Comparison of ENCODE assay signal across 32 cellular contexts in the genomic region with DNA sequence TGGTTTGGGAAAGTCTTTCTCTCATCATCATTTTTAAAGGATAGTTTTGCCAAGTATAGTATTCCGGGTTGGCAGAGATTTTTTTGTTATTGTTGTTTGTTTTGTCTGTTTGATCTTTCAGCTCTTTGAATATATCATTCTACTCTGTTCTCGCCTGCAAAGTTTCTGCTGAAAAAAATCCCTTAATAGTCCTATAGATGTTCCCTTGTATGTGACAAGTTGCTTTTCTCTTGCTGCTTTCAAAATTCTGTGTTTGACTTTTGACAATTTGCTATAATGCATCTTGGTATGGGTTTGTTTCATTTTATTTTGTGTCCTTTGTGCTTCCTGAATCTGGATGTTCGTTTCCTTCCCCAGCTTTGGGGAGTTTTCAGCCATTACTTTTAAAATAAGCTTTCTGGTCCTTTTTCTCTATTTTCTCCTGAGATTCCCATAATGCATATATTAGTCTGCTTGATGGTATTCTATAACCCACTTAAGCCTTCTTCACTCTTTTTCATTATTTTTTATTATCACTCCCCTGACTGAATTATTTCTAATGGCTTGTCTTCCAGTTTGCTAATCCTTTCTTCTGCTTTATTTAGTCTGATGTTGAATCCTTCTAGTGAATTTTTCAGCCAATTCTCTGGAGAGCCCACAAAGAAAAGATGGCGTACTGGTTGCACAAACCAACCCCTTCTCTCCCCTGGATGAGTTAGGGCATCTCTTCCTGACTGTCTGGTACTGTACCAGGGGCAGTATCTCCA.
"Had no signal": no experiment of that assay in that cellular context is flagged by ENCODE, and none has a peak within 500 bp of the region (broad histone marks: within the 10 kb centered on the region; RNA-seq: fewer than 3 reads in every experiment).

No MANE protein-coding gene starts in this region.

- H3K27me3 ChIP-seq: breast epithelium, neutrophil, tibial artery, upper lobe of right lung had no signal

- H3K36me3 ChIP-seq: lower lobe of right lung, neutrophil had no signal

- H3K27ac ChIP-seq: breast epithelium, lower lobe of right lung, neutrophil, skin epidermis, tibial artery, upper lobe of right lung had no signal

- DNase-seq: activated CD4-positive, alpha-beta T cell treated with anti-CD3 and anti-CD28 coated beads for 36 hours; activated CD4-positive, CD25-positive, alpha-beta regulatory T cell; activated CD8-positive, alpha-beta memory T cell treated with anti-CD3 and anti-CD28 coated beads, Interleukin-2, amount 10 ng/mL, durations not matched to agents 7 days and 5 days; activated CD8-positive, alpha-beta T cell treated with anti-CD3 and anti-CD28 coated beads, Interleukin-2, amount 10 ng/mL, durations not matched to agents 7 days and 5 days; activated naive CD8-positive, alpha-beta T cell treated with anti-CD3 and anti-CD28 coated beads, Interleukin-2, amount 50 U/mL, for 24 hours; activated T-cell treated with anti-CD3 and anti-CD28 coated beads, Interleukin-2, amount 50 U/mL, for 48 hours; dermis blood vessel endothelial cell; effector memory CD4-positive, alpha-beta T cell; foreskin fibroblast; head of caudate nucleus; hippocampal formation; immature natural killer cell; lower lobe of right lung; mesenchymal stem cell; nephron progenitor cell; stimulated activated CD4-positive, alpha-beta T cell treated with anti-CD3 and anti-CD28 coated beads, Interleukin-4, amount 100 ng/mL, for 4 hours; stimulated activated CD8-positive, alpha-beta memory T cell treated with anti-CD3 and anti-CD28 coated beads, Interleukin-4, amount 100 ng/mL, for 48 hours; stimulated activated naive CD8-positive, alpha-beta T cell treated with anti-CD3 and anti-CD28 coated beads, Interleukin-15, amount 100 ng/mL, for 72 hours; tibial artery; upper lobe of right lung had no signal

- H3K27me3 Mint-ChIP-seq: activated CD4-positive, alpha-beta T cell treated with anti-CD3 and anti-CD28 coated beads for 36 hours; activated CD8-positive, alpha-beta memory T cell treated with anti-CD3 and anti-CD28 coated beads, Interleukin-2, amount 10 ng/mL, durations not matched to agents 7 days and 5 days; activated naive CD4-positive, alpha-beta T cell treated with anti-CD3 and anti-CD28 coated beads, Interleukin-2, amount 50 U/mL, for 24 hours; activated naive CD8-positive, alpha-beta T cell treated with anti-CD3 and anti-CD28 coated beads, Interleukin-2, amount 50 U/mL, for 24 hours; central memory CD8-positive, alpha-beta T cell; stimulated activated memory B cell treated with anti-CD40 and anti-IgM and Interleukin-4, amounts not matched to agents 10 μg/mL and 1 μg/mL and 100 μg/mL, for 72 hours; stimulated activated naive CD8-positive, alpha-beta T cell treated with anti-CD3 and anti-CD28 coated beads, Interleukin-15, amount 100 ng/mL, for 72 hours had no signal

- FAIRE-seq: colon, endothelial cell of umbilical vein had no signal

- H3K9me3 Mint-ChIP-seq: nephron progenitor cell had no signal

- H3K4me3 ChIP-seq: breast epithelium, lower lobe of right lung, skin epidermis, tibial artery, upper lobe of right lung had no signal

- H3K4me3 Mint-ChIP-seq: activated CD4-positive, alpha-beta T cell treated with anti-CD3 and anti-CD28 coated beads for 36 hours; activated CD8-positive, alpha-beta memory T cell treated with anti-CD3 and anti-CD28 coated beads, Interleukin-2, amount 10 ng/mL, durations not matched to agents 7 days and 5 days; activated CD8-positive, alpha-beta T cell treated with anti-CD3 and anti-CD28 coated beads, Interleukin-2, amount 10 ng/mL, durations not matched to agents 7 days and 5 days; activated naive CD4-positive, alpha-beta T cell treated with anti-CD3 and anti-CD28 coated beads, Interleukin-2, amount 50 U/mL, for 24 hours; activated naive CD8-positive, alpha-beta T cell treated with anti-CD3 and anti-CD28 coated beads, Interleukin-2, amount 50 U/mL, for 24 hours; central memory CD8-positive, alpha-beta T cell; immature natural killer cell; nephron progenitor cell; stimulated activated memory B cell treated with anti-CD40 and anti-IgM and Interleukin-4, amounts not matched to agents 10 μg/mL and 1 μg/mL and 100 μg/mL, for 72 hours; stimulated activated naive CD8-positive, alpha-beta T cell treated with anti-CD3 and anti-CD28 coated beads, Interleukin-15, amount 100 ng/mL, for 72 hours had no signal

- ATAC-seq: activated CD4-positive, alpha-beta T cell treated with anti-CD3 and anti-CD28 coated beads for 36 hours; activated CD8-positive, alpha-beta memory T cell treated with anti-CD3 and anti-CD28 coated beads, Interleukin-2, amount 10 ng/mL, durations not matched to agents 7 days and 5 days; activated CD8-positive, alpha-beta T cell treated with anti-CD3 and anti-CD28 coated beads, Interleukin-2, amount 10 ng/mL, durations not matched to agents 7 days and 5 days; activated naive CD8-positive, alpha-beta T cell treated with anti-CD3 and anti-CD28 coated beads, Interleukin-2, amount 50 U/mL, for 24 hours; esophagus mucosa; left lobe of liver; lower lobe of right lung; sciatic nerve; stimulated activated memory B cell treated with anti-CD40 and anti-IgM and Interleukin-4, amounts not matched to agents 10 μg/mL and 1 μg/mL and 100 μg/mL, for 72 hours; stimulated activated naive CD8-positive, alpha-beta T cell treated with anti-CD3 and anti-CD28 coated beads, Interleukin-15, amount 100 ng/mL, for 72 hours; upper lobe of right lung had no signal

- H3K4me1 ChIP-seq: breast epithelium, lower lobe of right lung, tibial artery, upper lobe of right lung had no signal

- H3K4me1 Mint-ChIP-seq: activated CD4-positive, alpha-beta T cell treated with anti-CD3 and anti-CD28 coated beads for 36 hours; activated CD8-positive, alpha-beta memory T cell treated with anti-CD3 and anti-CD28 coated beads, Interleukin-2, amount 10 ng/mL, durations not matched to agents 7 days and 5 days; activated naive CD4-positive, alpha-beta T cell treated with anti-CD3 and anti-CD28 coated beads, Interleukin-2, amount 50 U/mL, for 24 hours; activated naive CD8-positive, alpha-beta T cell treated with anti-CD3 and anti-CD28 coated beads, Interleukin-2, amount 50 U/mL, for 24 hours; central memory CD8-positive, alpha-beta T cell; immature natural killer cell; nephron progenitor cell; stimulated activated memory B cell treated with anti-CD40 and anti-IgM and Interleukin-4, amounts not matched to agents 10 μg/mL and 1 μg/mL and 100 μg/mL, for 72 hours; stimulated activated naive CD8-positive, alpha-beta T cell treated with anti-CD3 and anti-CD28 coated beads, Interleukin-15, amount 100 ng/mL, for 72 hours had no signal

- H3K27ac Mint-ChIP-seq: activated CD4-positive, alpha-beta T cell treated with anti-CD3 and anti-CD28 coated beads for 36 hours; activated CD8-positive, alpha-beta memory T cell treated with anti-CD3 and anti-CD28 coated beads, Interleukin-2, amount 10 ng/mL, durations not matched to agents 7 days and 5 days; activated CD8-positive, alpha-beta T cell treated with anti-CD3 and anti-CD28 coated beads, Interleukin-2, amount 10 ng/mL, durations not matched to agents 7 days and 5 days; activated naive CD4-positive, alpha-beta T cell treated with anti-CD3 and anti-CD28 coated beads, Interleukin-2, amount 50 U/mL, for 24 hours; activated naive CD8-positive, alpha-beta T cell treated with anti-CD3 and anti-CD28 coated beads, Interleukin-2, amount 50 U/mL, for 24 hours; activated T-helper 2 cell treated with anti-CD3 and anti-CD28 coated beads, Interferon-gamma antibody, Interleukin-2, Interleukin-4, amounts not matched to agents 10 μg/mL and 5 μg/mL and 100 μg/mL, durations not matched to agents 14 hours and 24 hours and 36 hours; nephron progenitor cell; stimulated activated memory B cell treated with anti-CD40 and anti-IgM and Interleukin-4, amounts not matched to agents 10 μg/mL and 1 μg/mL and 100 μg/mL, for 72 hours had no signal
